1 cellular context compared by ENCODE assay signal in genomic region chr7:36670585-36671431, GRCh38.
TF ChIP-seq lines count a peak whose summit lies in the region.

No MANE protein-coding gene starts in this region.

TF ChIP-seq in GM23338, 12 proteins besides CTCF, POLR2A, EP300 and RAD21 (continued from another document):
- TF ChIP-seq ZNF462 (CRISPR knock-in tag; IDR thresholded peaks at IDR 0.05) (no peak), POLR2AphosphoS5 (IDR thresholded peaks at IDR 0.05; ENCODE audit: low read depth) (no peak), CREB1 (CRISPR knock-in tag; IDR thresholded peaks at IDR 0.05; ENCODE audit: low read depth) (no peak), REST (IDR thresholded peaks at IDR 0.05; ENCODE audit: unreplicated experiment) (no peak), ZNF331 (CRISPR knock-in tag; IDR thresholded peaks at IDR 0.05; ENCODE audit: low read depth) (no peak), ZNF114 (CRISPR knock-in tag; IDR thresholded peaks at IDR 0.05) (no peak), EZH2phosphoT487 (IDR thresholded peaks at IDR 0.05; ENCODE audit: unreplicated experiment) (no peak)
